In genomic region chr11:15692739-15693138, GRCh38 we compare ENCODE assay signal across 1 cellular context.
TF ChIP-seq lines count a peak whose summit lies in the region.

No MANE protein-coding gene starts in this region.

TF ChIP-seq in GM12878, 131 proteins besides CTCF, POLR2A, EP300 and RAD21 (continued from another document):
- TF ChIP-seq CEBPZ (IDR thresholded peaks at IDR 0.05; ENCODE audit: low read depth, low read length) = no peak
